ENCODE assay signal across 11 cellular contexts in the genomic region with DNA sequence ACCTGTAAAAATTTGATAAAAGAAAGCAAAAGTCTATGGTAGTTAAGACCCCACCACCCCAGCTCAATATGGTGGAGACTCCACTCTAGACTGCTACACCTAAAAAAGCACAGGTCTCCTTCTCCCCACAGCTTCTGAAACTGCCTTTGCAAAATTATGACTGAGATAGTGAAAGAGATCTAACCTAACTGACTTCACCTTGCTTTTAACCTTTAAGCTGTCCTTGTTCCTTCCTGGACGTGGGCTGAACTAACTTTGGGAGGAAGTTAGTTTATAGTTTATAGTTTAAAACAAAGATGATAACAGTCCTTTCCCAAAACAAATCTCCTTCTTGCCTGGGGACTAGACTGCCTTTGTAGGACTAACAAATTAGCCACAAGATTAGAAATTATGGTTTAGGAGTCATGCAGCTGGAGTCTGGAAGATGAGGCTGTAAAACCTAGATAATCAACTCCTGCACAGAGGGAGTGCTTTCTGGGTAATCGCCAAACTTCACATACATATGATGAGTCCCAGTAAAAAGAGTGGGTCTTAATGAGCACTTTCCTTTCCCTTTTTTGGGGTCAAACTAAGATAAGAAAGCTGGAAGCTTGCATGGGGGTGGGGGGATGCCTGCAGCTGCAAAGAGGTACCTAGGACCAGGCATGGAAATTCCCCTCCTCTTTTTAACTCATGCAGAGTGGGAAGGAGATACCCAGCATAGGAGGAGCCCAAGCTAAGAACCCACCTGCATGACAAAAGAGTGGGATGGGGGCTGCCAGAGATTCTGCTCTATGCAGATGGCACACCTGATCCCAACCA.
A peak's percentile ranks its signal among the peaks of the same experiment; 100 is the strongest.
DNase-seq lines count a peak whose midpoint lies in the region; ATAC-seq lines count a peak whose summit lies in the region.
"Had no signal": no experiment of that assay in that cellular context is flagged by ENCODE, and none has a peak within 500 bp of the region (broad histone marks: within the 10 kb centered on the region; RNA-seq: fewer than 3 reads in every experiment).

No MANE protein-coding gene starts in this region.

- peak; percentile 87 for ATAC-seq in GM18868 (IDR thresholded peaks at IDR 0.05; ENCODE audit: unreplicated experiment)
- ATAC-seq in GM21717 (IDR thresholded peaks at IDR 0.05; ENCODE audit: unreplicated experiment) = peak; percentile 84
- ATAC-seq in HG03460 (IDR thresholded peaks at IDR 0.05; ENCODE audit: unreplicated experiment) = peak; percentile 74

- DNase-seq in iPS DF 19.7 (ENCODE audit: low read depth, low spot score) (peak; percentile 12), medulla oblongata (ENCODE audit: extremely low spot score) (no peak), GF-D8 (lab: John Stamatoyannopoulos, UW) (no peak), activated gamma-delta T cell treated with Interleukin-2 at 50 U/mL for 16 hours (no peak)
- no peak for DNase-seq in activated CD4-positive, alpha-beta T cell treated with anti-CD3 and anti-CD28 coated beads for 48 hours
- DNase-seq: foreskin melanocyte, naive B cell, T1000 had no signal
